Comparison of ENCODE assay signal across 23 cellular contexts in the genomic region with DNA sequence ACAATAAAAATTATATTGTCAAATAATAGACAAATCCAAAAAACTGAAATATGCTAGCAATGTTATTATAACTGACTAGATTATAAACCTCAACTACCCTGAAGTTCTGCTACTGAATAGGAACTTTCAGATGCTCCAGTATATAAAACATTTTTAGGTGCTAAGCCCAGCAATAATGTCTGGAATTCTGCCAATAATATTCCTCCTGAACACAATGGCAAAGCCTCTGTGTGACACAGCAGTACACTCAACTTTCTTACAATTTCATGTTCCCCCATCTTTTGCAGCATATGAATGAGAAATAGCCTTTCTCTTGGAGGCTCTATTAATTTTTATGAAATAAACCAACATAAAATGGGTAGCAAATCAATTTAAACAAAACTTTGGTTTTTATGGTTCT. TPM values are rescaled to one million over a fixed set of nuclear protein-coding genes. Genes with fewer than 3 reads are reported as not detected.
DNase-seq lines count a peak whose midpoint lies in the region; ATAC-seq, FAIRE-seq and TF ChIP-seq lines count a peak whose summit lies in the region.
"Had no signal": no experiment of that assay in that cellular context is flagged by ENCODE, and none has a peak within 500 bp of the region (broad histone marks: within the 10 kb centered on the region; RNA-seq: fewer than 3 reads in every experiment).

No MANE protein-coding gene starts in this region.

- H3K4me3 ChIP-seq in GM23248: no peak overlapping the region
- no peak overlapping the region for H3K4me3 ChIP-seq in astrocyte (ENCODE audit: insufficient read depth, low read depth, low read length)
- H3K4me3 ChIP-seq in neural progenitor cell: no peak overlapping the region
- H3K4me3 ChIP-seq in gastroesophageal sphincter: no peak overlapping the region
- H3K4me3 ChIP-seq: prostate gland, tibial nerve had no signal

- H3K27me3 ChIP-seq in GM23248 (replicated peaks; ENCODE audit: insufficient read depth) (no peaks in the 10 kb centered on the region), astrocyte (ENCODE audit: insufficient read depth, low read length) (no peaks in the 10 kb centered on the region), neural progenitor cell (no peaks in the 10 kb centered on the region), gastroesophageal sphincter (no peaks in the 10 kb centered on the region)
- H3K27me3 ChIP-seq: tibial nerve had no signal

- H3K4me2 ChIP-seq in GM23248 (ENCODE audit: unreplicated experiment) (no peak overlapping the region), astrocyte (ENCODE audit: low read length) (no peak overlapping the region), neural progenitor cell (peak overlapping the region; percentile 69)

- H3K4me1 Mint-ChIP-seq in astrocyte (ENCODE audit: low read depth, unreplicated experiment): peaks cover 23% of the 10 kb centered on the region
- H3K4me1 Mint-ChIP-seq in neural progenitor cell: peaks cover 31% of the 10 kb centered on the region
- H3K4me1 Mint-ChIP-seq in type B pancreatic cell (ENCODE audit: unreplicated experiment): peaks cover 24% of the 10 kb centered on the region

- H3K36me3 Mint-ChIP-seq in astrocyte (ENCODE audit: low read depth, unreplicated experiment) (peaks cover 8% of the 10 kb centered on the region), neural progenitor cell (no peaks in the 10 kb centered on the region), type B pancreatic cell (peaks cover 7% of the 10 kb centered on the region)

- H3K27ac ChIP-seq in GM23248 (no peak overlapping the region), astrocyte (ENCODE audit: low read depth, low read length) (no peak overlapping the region), neural progenitor cell (no peak overlapping the region), gastroesophageal sphincter (no peak overlapping the region)
- H3K27ac ChIP-seq: HL-60, prostate gland had no signal

- no peaks in the 10 kb centered on the region for H3K27me3 Mint-ChIP-seq in astrocyte (ENCODE audit: low read depth, unreplicated experiment)
- no peaks in the 10 kb centered on the region for H3K27me3 Mint-ChIP-seq in neural progenitor cell (ENCODE audit: insufficient read depth, low read depth)
- no peaks in the 10 kb centered on the region for H3K27me3 Mint-ChIP-seq in type B pancreatic cell
- H3K27me3 Mint-ChIP-seq: activated naive CD4-positive, alpha-beta T cell treated with anti-CD3 and anti-CD28 coated beads, Interleukin-2, amount 10 ng/mL, durations not matched to agents 7 days and 5 days; central memory CD8-positive, alpha-beta T cell had no signal

- in situ Hi-C loops in GM23248 (cut with MboI): no loop called here

- H3K27ac Mint-ChIP-seq in astrocyte (ENCODE audit: unreplicated experiment) (peak overlapping the region; percentile 80), neural progenitor cell (no peak overlapping the region), type B pancreatic cell (no peak overlapping the region)
- H3K27ac Mint-ChIP-seq: activated naive CD4-positive, alpha-beta T cell treated with anti-CD3 and anti-CD28 coated beads, Interleukin-2, amount 10 ng/mL, durations not matched to agents 7 days and 5 days; activated T-cell treated with anti-CD3 and anti-CD28 coated beads, Interleukin-2, amount 50 U/mL, for 72 hours had no signal

- H3F3A ChIP-seq in GM23248 (ENCODE audit: insufficient read depth) (peaks cover 22% of the 10 kb centered on the region), neural progenitor cell (ENCODE audit: low read depth) (peaks cover 16% of the 10 kb centered on the region)

- FAIRE-seq in astrocyte (lab: Jason Lieb, UNC): no peak
- FAIRE-seq: TTC549 had no signal

- H3K4me3 Mint-ChIP-seq in astrocyte (ENCODE audit: unreplicated experiment) (no peak overlapping the region), neural progenitor cell (no peak overlapping the region), type B pancreatic cell (no peak overlapping the region)
- H3K4me3 Mint-ChIP-seq: activated naive CD4-positive, alpha-beta T cell treated with anti-CD3 and anti-CD28 coated beads, Interleukin-2, amount 10 ng/mL, durations not matched to agents 7 days and 5 days; activated T-cell treated with anti-CD3 and anti-CD28 coated beads, Interleukin-2, amount 50 U/mL, for 72 hours; central memory CD8-positive, alpha-beta T cell had no signal

- TF ChIP-seq CTCF in astrocyte (IDR thresholded peaks at IDR 0.05; ENCODE audit: insufficient read depth, low read depth, low read length): no peak
- no peak for TF ChIP-seq CTCF in neural progenitor cell (IDR thresholded peaks at IDR 0.05)
- no peak for TF ChIP-seq CTCF in type B pancreatic cell (conservative IDR thresholded peaks at IDR 0.05)
- TF ChIP-seq CTCF in gastroesophageal sphincter (IDR thresholded peaks at IDR 0.05): no peak

- no peaks in the 10 kb centered on the region for H3K9me2 ChIP-seq in GM23248 (ENCODE audit: insufficient read depth)

- H3K79me2 ChIP-seq in GM23248 (ENCODE audit: insufficient read depth) (peaks cover 21% of the 10 kb centered on the region), astrocyte (ENCODE audit: insufficient read depth, low read length) (no peaks in the 10 kb centered on the region), neural progenitor cell (ENCODE audit: low read depth) (no peaks in the 10 kb centered on the region)

- H2AFZ ChIP-seq in GM23248 (no peak overlapping the region), astrocyte (ENCODE audit: low read depth, low read length) (no peak overlapping the region), neural progenitor cell (replicated peaks) (no peak overlapping the region)

- no peak for TF ChIP-seq EP300 in gastroesophageal sphincter (IDR thresholded peaks at IDR 0.05)

- TF ChIP-seq POLR2A in gastroesophageal sphincter (IDR thresholded peaks at IDR 0.05): no peak

- H3K4me1 ChIP-seq in GM23248 (ENCODE audit: insufficient read depth) (peaks cover 33% of the 10 kb centered on the region), astrocyte (ENCODE audit: insufficient read depth, low read length) (peaks cover 27% of the 10 kb centered on the region), neural progenitor cell (peaks cover 34% of the 10 kb centered on the region), gastroesophageal sphincter (peaks cover 13 to 56% (median 18%) of the 10 kb centered on the region in 3 donors)

- H3K36me3 ChIP-seq in GM23248 (ENCODE audit: low read depth) (peaks cover 4% of the 10 kb centered on the region; the same call in 1 of the 2 replicates), astrocyte (ENCODE audit: insufficient read depth, low read length) (no peaks in the 10 kb centered on the region), neural progenitor cell (no peaks in the 10 kb centered on the region), gastroesophageal sphincter (peaks cover 0 to 30% of the 10 kb centered on the region in 2 donors)
- H3K36me3 ChIP-seq: prostate gland had no signal

- H3K9me3 ChIP-seq in GM23248 (ENCODE audit: low read depth) (no peaks in the 10 kb centered on the region), astrocyte (ENCODE audit: insufficient read depth, low read depth, low read length) (no peaks in the 10 kb centered on the region), neural progenitor cell (ENCODE audit: low read depth) (no peaks in the 10 kb centered on the region), gastroesophageal sphincter (no peaks in the 10 kb centered on the region)
- H3K9me3 ChIP-seq: prostate gland, tibial nerve had no signal

- no peak for ATAC-seq in HG02571 (IDR thresholded peaks at IDR 0.05; ENCODE audit: unreplicated experiment)
- ATAC-seq in gastroesophageal sphincter: no peak
- ATAC-seq: activated T-cell treated with anti-CD3 and anti-CD28 coated beads, Interleukin-2, amount 50 U/mL, for 72 hours; stimulated activated naive CD8-positive, alpha-beta T cell treated with anti-CD3 and anti-CD28 coated beads, Interleukin-15, Interleukin-2, amounts not matched to agents 100 U/mL and 50 U/mL, for 24 hours had no signal

- H3K9ac ChIP-seq in GM23248: no peak overlapping the region
- no peak overlapping the region for H3K9ac ChIP-seq in astrocyte (ENCODE audit: low read length)
- no peak overlapping the region for H3K9ac ChIP-seq in neural progenitor cell

- DNase-seq in COR-L47 (lab: John Stamatoyannopoulos, UW) (peak; percentile 51), GM23248 (peak; percentile 4), astrocyte (ENCODE audit: low read depth) (no peak), neural progenitor cell (ENCODE audit: low spot score) (no peak), type B pancreatic cell (ENCODE audit: extremely low spot score, unreplicated experiment) (no peak)
- DNase-seq: activated CD4-positive, alpha-beta T cell treated with anti-CD3 and anti-CD28 coated beads for 1 hour; activated naive CD4-positive, alpha-beta T cell treated with anti-CD3 and anti-CD28 coated beads, Interleukin-2, amount 10 ng/mL, durations not matched to agents 7 days and 5 days; activated T-cell treated with anti-CD3 and anti-CD28 coated beads, Interleukin-2, amount 50 U/mL, for 72 hours; AML-193; anterior cingulate cortex; effector CD4-positive, alpha-beta T cell; EL; NCI-H187; NCI-H446 treated with DMSO at 0.1 percent for 48 hours; stimulated activated CD4-positive, alpha-beta T cell treated with anti-CD3 and anti-CD28 coated beads, Interleukin-4, amount 100 ng/mL, for 1 hour; stimulated activated naive CD8-positive, alpha-beta T cell treated with anti-CD3 and anti-CD28 coated beads, Interleukin-15, Interleukin-2, amounts not matched to agents 100 U/mL and 50 U/mL, for 24 hours had no signal

- H3K9me3 Mint-ChIP-seq in astrocyte (ENCODE audit: unreplicated experiment) (no peaks in the 10 kb centered on the region), neural progenitor cell (no peaks in the 10 kb centered on the region), type B pancreatic cell (no peaks in the 10 kb centered on the region)
- H3K9me3 Mint-ChIP-seq: activated naive CD4-positive, alpha-beta T cell treated with anti-CD3 and anti-CD28 coated beads, Interleukin-2, amount 10 ng/mL, durations not matched to agents 7 days and 5 days; activated T-cell treated with anti-CD3 and anti-CD28 coated beads, Interleukin-2, amount 50 U/mL, for 72 hours; central memory CD8-positive, alpha-beta T cell had no signal

- H4K20me1 ChIP-seq in GM23248 (ENCODE audit: insufficient read depth) (no peaks in the 10 kb centered on the region), astrocyte (ENCODE audit: insufficient read depth, low read length) (no peaks in the 10 kb centered on the region), neural progenitor cell (ENCODE audit: low read depth) (no peaks in the 10 kb centered on the region)

RNA-seq across cellular contexts. Expression of a gene that starts 29.5 kb away (rescaled TPM):
- 10.0 and 11.0 TPM in 2 replicates for total RNA-seq in GM23248 (2014; rRNA removed; shearing (Covaris generic))
- polyA plus RNA-seq in GM23248 (2016; fragmentation: Nextera tagmentation; extraction: Ambion mirVana): 6.1 and 6.3 TPM in 2 replicates
- 33.8 and 35.4 TPM in 2 replicates for total RNA-seq in astrocyte
- total RNA-seq in neural progenitor cell (ENCODE audit: low replicate concordance): 17.8 and 26.8 TPM in 2 replicates
- 35.4 and 37.7 TPM in 2 replicates for total RNA-seq in type B pancreatic cell (ENCODE audit: low replicate concordance)
- 100 to 1,000 TPM in 1 of 4 donors, 10 to 100 TPM in 3; 32.6 to 105 (median 64.3) TPM for total RNA-seq in gastroesophageal sphincter

Comparison
In these comparisons a context has a peak if more than half of its experiments do, and no peak if none do; other contexts are left out.
1. DNase-seq: peak in COR-L47 (single experiment) and GM23248 (single experiment); none in astrocyte (single experiment), neural progenitor cell (single experiment) and type B pancreatic cell (single experiment).